19 cellular contexts compared by ENCODE assay signal in the genomic region with DNA sequence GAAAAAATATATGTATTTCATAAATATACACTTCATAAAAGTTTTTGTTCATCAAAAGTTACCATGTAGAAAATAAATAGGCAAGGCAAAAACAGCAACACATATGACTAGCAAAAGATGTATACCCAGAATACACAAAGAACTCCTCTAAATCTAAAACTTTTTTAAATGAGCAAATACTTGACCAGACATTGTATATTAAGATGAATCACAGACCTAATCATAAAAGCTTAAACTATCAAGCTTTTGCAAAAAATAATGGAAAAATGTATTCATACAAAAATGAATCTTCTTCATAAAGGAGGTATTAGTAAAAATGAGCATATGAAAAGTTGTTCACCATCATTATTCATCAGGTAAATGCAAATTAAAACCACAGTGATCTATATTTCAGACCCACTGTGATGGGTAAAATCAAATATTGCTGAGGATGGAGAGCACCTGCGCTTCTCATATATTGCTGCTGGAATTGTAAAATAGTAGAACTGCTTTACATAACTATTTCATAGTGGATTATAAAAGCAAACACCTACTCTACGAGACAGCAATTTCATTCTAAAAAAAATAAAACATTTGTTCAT.
"Had no signal": no experiment of that assay in that cellular context is flagged by ENCODE, and none has a peak within 500 bp of the region (broad histone marks: within the 10 kb centered on the region; RNA-seq: fewer than 3 reads in every experiment).

No MANE protein-coding gene starts in this region.

- H3K27ac ChIP-seq: lower lobe of right lung, right lobe of liver, tibial nerve, upper lobe of left lung had no signal

- H3K4me3 ChIP-seq: lower lobe of right lung, pancreas, right lobe of liver, smooth muscle cell, stomach, tibial nerve, upper lobe of left lung had no signal

- H3K36me3 ChIP-seq: lower lobe of right lung, pancreas, right lobe of liver, stomach, tibial nerve, upper lobe of left lung had no signal

- H3K9me3 Mint-ChIP-seq: effector memory CD8-positive, alpha-beta T cell; stimulated activated effector memory CD8-positive, alpha-beta T cell treated with anti-CD3 and anti-CD28 coated beads, Interleukin-12 subunit alpha, Interleukin-12 subunit beta, amount 100 ng/mL, for 72 hours had no signal

- H3K4me3 Mint-ChIP-seq: effector memory CD8-positive, alpha-beta T cell; naive thymus-derived CD8-positive, alpha-beta T cell; stimulated activated effector memory CD8-positive, alpha-beta T cell treated with anti-CD3 and anti-CD28 coated beads, Interleukin-12 subunit alpha, Interleukin-12 subunit beta, amount 100 ng/mL, for 72 hours had no signal

- H3K4me1 Mint-ChIP-seq: naive thymus-derived CD8-positive, alpha-beta T cell; stimulated activated effector memory CD8-positive, alpha-beta T cell treated with anti-CD3 and anti-CD28 coated beads, Interleukin-12 subunit alpha, Interleukin-12 subunit beta, amount 100 ng/mL, for 72 hours had no signal

- DNase-seq: cortex of kidney; effector memory CD8-positive, alpha-beta T cell; erythroblast; head of caudate nucleus; left ventricle myocardium superior; lower lobe of right lung; naive thymus-derived CD8-positive, alpha-beta T cell; occipital lobe; pancreas; right lobe of liver; stimulated activated CD4-positive, alpha-beta T cell treated with anti-CD3 and anti-CD28 coated beads, Interleukin-12 subunit alpha, Interleukin-12 subunit beta, amount 100 ng/mL, for 4 hours; stimulated activated CD4-positive, alpha-beta T cell treated with anti-CD3 and anti-CD28 coated beads, Interleukin-1b, Interleukin-23, amount 100 ng/mL, for 48 hours; stimulated activated CD4-positive, alpha-beta T cell treated with anti-CD3 and anti-CD28 coated beads, Interleukin-4, amount 100 ng/mL, for 24 hours; stimulated activated naive CD4-positive, alpha-beta T cell treated with Interleukin-2 at 50 U/mL for 16 hours; stomach; upper lobe of left lung had no signal

- H3K27ac Mint-ChIP-seq: effector memory CD8-positive, alpha-beta T cell; stimulated activated effector memory CD8-positive, alpha-beta T cell treated with anti-CD3 and anti-CD28 coated beads, Interleukin-12 subunit alpha, Interleukin-12 subunit beta, amount 100 ng/mL, for 72 hours had no signal

- H3K27me3 ChIP-seq: pancreas, right lobe of liver, stomach, tibial nerve, upper lobe of left lung had no signal

- H3K36me3 Mint-ChIP-seq: naive thymus-derived CD8-positive, alpha-beta T cell; stimulated activated effector memory CD8-positive, alpha-beta T cell treated with anti-CD3 and anti-CD28 coated beads, Interleukin-12 subunit alpha, Interleukin-12 subunit beta, amount 100 ng/mL, for 72 hours had no signal

- H3K27me3 Mint-ChIP-seq: effector memory CD8-positive, alpha-beta T cell had no signal
